ENCODE assay signal across 13 cellular contexts in genomic region chr2:189363559-189363958, GRCh38.
A peak's percentile ranks its signal among the peaks of the same experiment; 100 is the strongest.
DNase-seq lines count a peak whose midpoint lies in the region; ATAC-seq and TF ChIP-seq lines count a peak whose summit lies in the region.
"Had no signal": no experiment of that assay in that cellular context is flagged by ENCODE, and none has a peak within 500 bp of the region (broad histone marks: within the 10 kb centered on the region; RNA-seq: fewer than 3 reads in every experiment).

No MANE protein-coding gene starts in this region.

- H3K9me3 Mint-ChIP-seq in osteocyte (ENCODE audit: unreplicated experiment) (peaks cover 31% of the 10 kb centered on the region), endodermal cell (no peaks in the 10 kb centered on the region)

- H3K4me1 ChIP-seq in endodermal cell (ENCODE audit: control insufficient read depth, insufficient read depth, low read length) = no peaks in the 10 kb centered on the region

- H3K4me3 Mint-ChIP-seq in osteocyte (ENCODE audit: unreplicated experiment) = no peak overlapping the region
- H3K4me3 Mint-ChIP-seq in endodermal cell = no peak overlapping the region
- H3K4me3 Mint-ChIP-seq: stimulated activated naive B cell treated with anti-CD40 and anti-IgM and Interleukin-4, amounts not matched to agents 10 μg/mL and 1 μg/mL and 100 μg/mL, for 72 hours had no signal

- POLR2A ChIA-PET in GM10248 (lab: Yijun Ruan, JAX) = no interaction called here

- CTCF ChIA-PET in GM10248 (lab: Yijun Ruan, JAX) = no interaction called here

- H3K9me3 ChIP-seq in endodermal cell (ENCODE audit: control insufficient read depth, low read length) = no peaks in the 10 kb centered on the region

- H3K27ac Mint-ChIP-seq in osteocyte (ENCODE audit: unreplicated experiment) = peak overlapping the region; percentile 35
- no peak overlapping the region for H3K27ac Mint-ChIP-seq in endodermal cell
- H3K27ac Mint-ChIP-seq: stimulated activated naive B cell treated with anti-CD40 and anti-IgM and Interleukin-4, amounts not matched to agents 10 μg/mL and 1 μg/mL and 100 μg/mL, for 72 hours had no signal

- 100% methylated on average over 1 of the region's 2 CpGs; no CpG with 5 or more reads in 1 of the 2 experiments for WGBS in endodermal cell (ENCODE audit: insufficient coverage in 1 of 2, insufficient read length in 1 of 2), 2 experiments

- no peaks in the 10 kb centered on the region for H3K27me3 ChIP-seq in endodermal cell (ENCODE audit: control insufficient read depth, insufficient read depth, low read length, poor library complexity, severe bottlenecking)

- H3K27ac ChIP-seq in epithelial cell of prostate = peak overlapping the region; percentile 47
- no peak overlapping the region for H3K27ac ChIP-seq in endodermal cell (ENCODE audit: low read depth, low read length)
- H3K27ac ChIP-seq: WERI-Rb-1 had no signal

- DNase-seq in ELR (ENCODE audit: low read depth) (peak; percentile 86), RPMI7951 (ENCODE audit: low read depth) (peak; percentile 75), epithelial cell of prostate (ENCODE audit: low read depth, low spot score) (peak; percentile 49), osteocyte (ENCODE audit: extremely low spot score, unreplicated experiment) (no peak), GM10248 (ENCODE audit: extremely low spot score) (no peak), endodermal cell (no peak)
- DNase-seq: activated effector memory CD4-positive, alpha-beta T cell treated with anti-CD3 and anti-CD28 coated beads, Interleukin-2, amount 50 U/mL, for 16 hours; NCI-H2081 treated with DMSO at 0.1 percent for 48 hours; stimulated activated CD4-positive, alpha-beta T cell treated with anti-CD3 and anti-CD28 coated beads, Interleukin-15, amount 100 ng/mL, for 24 hours; stimulated activated naive B cell treated with anti-CD40 and anti-IgM and Interleukin-4, amounts not matched to agents 10 μg/mL and 1 μg/mL and 100 μg/mL, for 72 hours; WERI-Rb-1 had no signal

- H3K27me3 Mint-ChIP-seq in osteocyte (ENCODE audit: unreplicated experiment) (no peaks in the 10 kb centered on the region), endodermal cell (ENCODE audit: insufficient read depth) (no peaks in the 10 kb centered on the region)
- H3K27me3 Mint-ChIP-seq: stimulated activated naive B cell treated with anti-CD40 and anti-IgM and Interleukin-4, amounts not matched to agents 10 μg/mL and 1 μg/mL and 100 μg/mL, for 72 hours had no signal

- H3K36me3 ChIP-seq in endodermal cell (ENCODE audit: control insufficient read depth, insufficient read depth, low read length) = no peaks in the 10 kb centered on the region
- H3K36me3 ChIP-seq: WERI-Rb-1 had no signal

- H3K36me3 Mint-ChIP-seq in osteocyte (ENCODE audit: unreplicated experiment) (peaks cover 28% of the 10 kb centered on the region), endodermal cell (ENCODE audit: low read depth) (no peaks in the 10 kb centered on the region)
- H3K36me3 Mint-ChIP-seq: stimulated activated naive B cell treated with anti-CD40 and anti-IgM and Interleukin-4, amounts not matched to agents 10 μg/mL and 1 μg/mL and 100 μg/mL, for 72 hours had no signal

- ATAC-seq in GM18861 (IDR thresholded peaks at IDR 0.05; ENCODE audit: unreplicated experiment) (no peak), HG03025 (IDR thresholded peaks at IDR 0.05; ENCODE audit: low FRiP score, unreplicated experiment) (no peak)
- ATAC-seq: stimulated activated naive B cell treated with anti-CD40 and anti-IgM and Interleukin-4, amounts not matched to agents 10 μg/mL and 1 μg/mL and 100 μg/mL, for 72 hours had no signal

- H3K4me1 Mint-ChIP-seq in osteocyte (ENCODE audit: unreplicated experiment) = peaks cover 35% of the 10 kb centered on the region
- no peaks in the 10 kb centered on the region for H3K4me1 Mint-ChIP-seq in endodermal cell
- H3K4me1 Mint-ChIP-seq: stimulated activated naive B cell treated with anti-CD40 and anti-IgM and Interleukin-4, amounts not matched to agents 10 μg/mL and 1 μg/mL and 100 μg/mL, for 72 hours had no signal

- H3K4me3 ChIP-seq in endodermal cell (ENCODE audit: low read length) = no peak overlapping the region

- no peak overlapping the region for H3K9ac ChIP-seq in endodermal cell (ENCODE audit: extremely low read depth, low read length, poor library complexity, severe bottlenecking)

- TF ChIP-seq CTCF in osteocyte (IDR thresholded peaks at IDR 0.05) (no peak), GM10248 (IDR thresholded peaks at IDR 0.05; ENCODE audit: control extremely low read depth, extremely low read depth, low read depth, missing control alignments) (no peak), endodermal cell (conservative IDR thresholded peaks at IDR 0.05) (no peak)

Comparison
In these comparisons a context has a peak if more than half of its experiments do, and no peak if none do; other contexts are left out.
1. DNase-seq: peak in ELR (single experiment), RPMI7951 (single experiment) and epithelial cell of prostate (single experiment); none in osteocyte (single experiment), GM10248 (single experiment) and endodermal cell (single experiment).